16 cellular contexts compared by ENCODE assay signal in genomic region chr15:52348056-52348745, GRCh38. TPM values are rescaled to one million over a fixed set of nuclear protein-coding genes. Genes with fewer than 3 reads are reported as not detected.
DNase-seq lines count a peak whose midpoint lies in the region; ATAC-seq and TF ChIP-seq lines count a peak whose summit lies in the region.
"Had no signal": no experiment of that assay in that cellular context is flagged by ENCODE, and none has a peak within 500 bp of the region (broad histone marks: within the 10 kb centered on the region; RNA-seq: fewer than 3 reads in every experiment).

No MANE protein-coding gene starts in this region.

- peaks cover 0 to 2% (median 0%) of the 10 kb centered on the region in 4 donors for H3K4me1 Mint-ChIP-seq in CD4-positive, alpha-beta memory T cell
- no peaks in the 10 kb centered on the region for H3K4me1 Mint-ChIP-seq in memory B cell

- H3K9me3 Mint-ChIP-seq in CD4-positive, alpha-beta memory T cell, result peaks cover 0 to 2% (median 0%) of the 10 kb centered on the region in 8 donors
- H3K9me3 Mint-ChIP-seq in memory B cell, result no peaks in the 10 kb centered on the region

- H3K27me3 Mint-ChIP-seq in CD4-positive, alpha-beta memory T cell, result no peaks in the 10 kb centered on the region
- H3K27me3 Mint-ChIP-seq in memory B cell, result no peaks in the 10 kb centered on the region

- H3K36me3 Mint-ChIP-seq in CD4-positive, alpha-beta memory T cell, result peaks cover 39 to 58% of the 10 kb centered on the region in 2 donors
- H3K36me3 Mint-ChIP-seq in memory B cell, result peaks cover 28% of the 10 kb centered on the region

- H3K4me3 Mint-ChIP-seq in CD4-positive, alpha-beta memory T cell, result no peak overlapping the region
- no peak overlapping the region for H3K4me3 Mint-ChIP-seq in memory B cell

- H3K4me3 ChIP-seq in CD4-positive, alpha-beta memory T cell (ENCODE audit: low read length in 2 of 2), result no peak overlapping the region
- no peak overlapping the region for H3K4me3 ChIP-seq in fibroblast of mammary gland (ENCODE audit: control insufficient read depth, low read depth, low read length)
- H3K4me3 ChIP-seq: sigmoid colon had no signal

- DNase-seq in CD4-positive, alpha-beta memory T cell, result no peak
- peak; percentile 15 for DNase-seq in NCI-H226
- peak; percentile 31 for DNase-seq in fibroblast of mammary gland (ENCODE audit: low read depth)
- DNase-seq in memory B cell (ENCODE audit: low spot score in 2 of 2), result no peak
- DNase-seq in kidney glomerular epithelial cell (lab: John Stamatoyannopoulos, UW), result no peak
- no peak for DNase-seq in kidney tubule cell (ENCODE audit: low spot score)
- DNase-seq in erythroblast (lab: John Stamatoyannopoulos, UW), result no peak
- no peak for DNase-seq in GM10266 (ENCODE audit: extremely low spot score)
- DNase-seq: amniotic stem cell; dermis blood vessel endothelial cell; midbrain; MV-4-11; NCI-H2171 treated with DMSO at 0.1 percent for 48 hours; sigmoid colon; stimulated activated CD4-positive, alpha-beta T cell treated with anti-CD3 and anti-CD28 coated beads, Interleukin-4, amount 100 ng/mL, for 24 hours had no signal

- H3K36me3 ChIP-seq in CD4-positive, alpha-beta memory T cell (ENCODE audit: insufficient read depth, low read length), result peaks cover 23% of the 10 kb centered on the region

- ATAC-seq in memory B cell (ENCODE audit: low read depth), result no peak

- TF ChIP-seq CTCF in fibroblast of mammary gland (conservative IDR thresholded peaks at IDR 0.05; ENCODE audit: control insufficient read depth, insufficient read depth, low read depth, low read length), result no peak
- no peak for TF ChIP-seq CTCF in GM10266 (IDR thresholded peaks at IDR 0.05; ENCODE audit: control insufficient read depth, insufficient read depth, low read depth, missing control alignments)

- no peaks in the 10 kb centered on the region for H3K9me3 ChIP-seq in CD4-positive, alpha-beta memory T cell (ENCODE audit: control insufficient read depth in 1 of 2, low read length in 2 of 2)
- H3K9me3 ChIP-seq: neutrophil, sigmoid colon had no signal

- POLR2A ChIA-PET in CD4-positive, alpha-beta memory T cell (lab: Charles Lee; ENCODE audit: partially characterized antibody), result interaction anchor here (0.7 kb wide), 1 partner anchor 181 kb away, joined by 3 read pairs; the partner anchor contains the start of gene MYO5A

- intact Hi-C loops in CD4-positive, alpha-beta memory T cell (cut with micrococcal nuclease), result no loop called here

- TF ChIP-seq POLR2A in erythroblast (IDR thresholded peaks at IDR 0.05; ENCODE audit: low read length), result no peak

- CTCF ChIA-PET in CD4-positive, alpha-beta memory T cell (lab: Charles Lee; ENCODE audit: partially characterized antibody), result interaction anchor here (0.9 to 1.1 kb wide), 3 partner anchors 115 to 386 kb away, joined by 3 read pairs; no protein-coding TSS in a partner anchor

- H3K27ac ChIP-seq in CD4-positive, alpha-beta memory T cell (ENCODE audit: low read depth, low read length), result no peak overlapping the region
- H3K27ac ChIP-seq: neutrophil, sigmoid colon had no signal

- no peaks in the 10 kb centered on the region for H3K4me1 ChIP-seq in CD4-positive, alpha-beta memory T cell (ENCODE audit: insufficient read depth, low read length)

- H3K27me3 ChIP-seq in CD4-positive, alpha-beta memory T cell (ENCODE audit: insufficient read depth, low read length), result no peaks in the 10 kb centered on the region
- H3K27me3 ChIP-seq: neutrophil, sigmoid colon had no signal

- H3K27ac Mint-ChIP-seq in CD4-positive, alpha-beta memory T cell, result peak overlapping the region in 4 of 7 donors; percentile 22 to 73 (median 46)
- H3K27ac Mint-ChIP-seq in memory B cell, result peak overlapping the region; percentile 55

RNA-seq across cellular contexts. Expression of gene MYO5C, which starts 52.6 kb away (rescaled TPM):
- under 1 TPM; 0.19 to 0.29 TPM for total RNA-seq in CD4-positive, alpha-beta memory T cell
- under 1 TPM in 1 of 2 donors, not detected in 1; 0.29 TPM for polyA plus RNA-seq in CD4-positive, alpha-beta memory T cell

Comparison
In these comparisons a context has a peak if more than half of its experiments do, and no peak if none do; other contexts are left out.
1. DNase-seq: peak in NCI-H226 (single experiment) and fibroblast of mammary gland (single experiment); none in CD4-positive, alpha-beta memory T cell (0 of 5), memory B cell (0 of 2), kidney glomerular epithelial cell (single experiment), kidney tubule cell (single experiment), erythroblast (0 of 2) and GM10266 (single experiment).